In genomic region chr3:39541917-39542329, GRCh38 we compare ENCODE assay signal across 9 cellular contexts.
DNase-seq lines count a peak whose midpoint lies in the region; FAIRE-seq and TF ChIP-seq lines count a peak whose summit lies in the region.
"Had no signal": no experiment of that assay in that cellular context is flagged by ENCODE, and none has a peak within 500 bp of the region (broad histone marks: within the 10 kb centered on the region; RNA-seq: fewer than 3 reads in every experiment).

No MANE protein-coding gene starts in this region.

- FAIRE-seq in GM12891 (lab: Jason Lieb, UNC) = no peak

- no peaks in the 10 kb centered on the region for H3K79me2 ChIP-seq in OCI-LY7 (ENCODE audit: insufficient read depth, low read depth, low read length)

- no peak for TF ChIP-seq POLR2A in GM12891 (IDR thresholded peaks at IDR 0.05; ENCODE audit: low read depth, low read length)

- H3K27me3 ChIP-seq in MG63 = no peaks in the 10 kb centered on the region

- BruUV-seq in OCI-LY7 (replicated peaks; lab: Mats Ljungman, UMichigan) = no TSS peak

- no peaks in the 10 kb centered on the region for H3K4me1 ChIP-seq in OCI-LY7 (ENCODE audit: insufficient read depth, low read length, poor library complexity, severe bottlenecking)

- H3K9me3 ChIP-seq in OCI-LY7 (ENCODE audit: low read length) (no peaks in the 10 kb centered on the region), MG63 (no peaks in the 10 kb centered on the region)

- no peak overlapping the region for H3K4me2 ChIP-seq in OCI-LY7 (ENCODE audit: low read length)

- POLR2A ChIA-PET in OCI-LY7 (lab: Charles Lee) = no interaction called here

- no peaks in the 10 kb centered on the region for H3K36me3 ChIP-seq in OCI-LY7 (ENCODE audit: insufficient read depth, low read length)
- H3K36me3 ChIP-seq in MG63 = no peaks in the 10 kb centered on the region

- no peak overlapping the region for H3K27ac ChIP-seq in OCI-LY7 (ENCODE audit: low read depth, low read length, poor library complexity, severe bottlenecking)
- H3K27ac ChIP-seq in coronary artery = no peak overlapping the region

- intact Hi-C loops in OCI-LY7 (cut with micrococcal nuclease; ENCODE audit: unreplicated experiment) = no loop called here

- no peaks in the 10 kb centered on the region for H3K9me2 ChIP-seq in OCI-LY7 (ENCODE audit: insufficient read depth, low read length)

- H2AFZ ChIP-seq in OCI-LY7 (ENCODE audit: low read length) = peak overlapping the region; percentile 31; the same call in 1 of the 2 replicates

- TF ChIP-seq CTCF in OCI-LY7 (conservative IDR thresholded peaks at IDR 0.05; ENCODE audit: low read length) (peak; percentile 83), coronary artery (IDR thresholded peaks at IDR 0.05) (no peak)

- CTCF ChIA-PET in OCI-LY7 (lab: Charles Lee; ENCODE audit: unreplicated experiment) = no interaction called here

- DNase-seq in NCI-H345 (lab: John Stamatoyannopoulos, UW) (peak; percentile 20), NCI-H345 treated with DMSO at 0.1 percent for 48 hours (lab: John Stamatoyannopoulos, UW; ENCODE audit: unreplicated experiment) (no peak), OCI-LY7 (ENCODE audit: low spot score) (peak; percentile 6), fibroblast of peridontal ligament (ENCODE audit: extremely low read depth) (peak; percentile 46), superior temporal gyrus (ENCODE audit: extremely low spot score) (peak; percentile 90), MG63 (no peak), GM12891 (ENCODE audit: insufficient read length, low spot score) (no peak), coronary artery (ENCODE audit: low spot score) (no peak)
- DNase-seq: activated T-cell treated with anti-CD3 and anti-CD28 coated beads, Interleukin-2, amount 50 U/mL, for 72 hours had no signal

- no peaks in the 10 kb centered on the region for H4K20me1 ChIP-seq in OCI-LY7 (ENCODE audit: insufficient read depth, low read length)

- H3K4me3 ChIP-seq in OCI-LY7 (ENCODE audit: low read depth, low read length, poor library complexity, severe bottlenecking) (no peak overlapping the region), MG63 (no peak overlapping the region), coronary artery (no peak overlapping the region)

TF ChIP-seq in GM12891, 5 proteins besides CTCF, POLR2A, EP300 and RAD21:
- TF ChIP-seq SPI1 (IDR thresholded peaks at IDR 0.05; ENCODE audit: low read depth, low read length) = no peak
- no peak for TF ChIP-seq TAF1 (IDR thresholded peaks at IDR 0.05; ENCODE audit: low read depth, low read length)
- TF ChIP-seq POU2F2 (IDR thresholded peaks at IDR 0.05; ENCODE audit: low read depth, low read length) = no peak
- no peak for TF ChIP-seq PAX5 (IDR thresholded peaks at IDR 0.05; ENCODE audit: insufficient read depth, low read length, severe bottlenecking)
- TF ChIP-seq POLR2AphosphoS5 (IDR thresholded peaks at IDR 0.05; ENCODE audit: low read depth, low read length) = no peak

Comparison
In these comparisons a context has a peak if more than half of its experiments do, and no peak if none do; other contexts are left out.
1. DNase-seq: peak in NCI-H345 (single experiment), OCI-LY7 (single experiment), fibroblast of peridontal ligament (single experiment) and superior temporal gyrus (single experiment); none in NCI-H345 treated with DMSO at 0.1 percent for 48 hours (single experiment), MG63 (single experiment), GM12891 (single experiment) and coronary artery (single experiment).